9 cellular contexts compared by ENCODE assay signal in the genomic region with DNA sequence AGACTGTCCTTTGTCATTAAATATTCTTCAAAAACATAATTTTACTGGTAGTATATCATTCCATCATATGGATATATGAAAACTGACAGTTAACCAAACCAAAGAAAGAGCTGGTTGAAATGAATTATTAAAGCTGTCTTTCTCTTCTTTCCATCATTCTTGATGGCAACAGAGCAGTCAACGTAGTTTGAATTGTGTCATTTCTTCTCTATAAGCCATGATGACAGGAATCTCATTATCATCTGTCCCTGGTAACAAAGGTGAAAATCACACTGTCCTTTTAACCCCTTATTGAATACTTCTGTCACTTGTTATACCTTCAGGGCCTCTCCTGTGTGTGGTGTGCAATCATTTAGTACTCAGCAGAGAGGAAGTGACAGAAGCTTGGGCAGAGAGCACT.
"Had no signal": no experiment of that assay in that cellular context is flagged by ENCODE, and none has a peak within 500 bp of the region (broad histone marks: within the 10 kb centered on the region; RNA-seq: fewer than 3 reads in every experiment).

No MANE protein-coding gene starts in this region.

- H3K4me2 ChIP-seq: GM23338 had no signal

- H3K36me3 Mint-ChIP-seq: IgD-negative memory B cell had no signal

- H3K4me3 ChIP-seq: GM23338 had no signal

- DNase-seq: H9, HCEC 1CT, KBM-7 had no signal

- H3K27ac Mint-ChIP-seq: GM23338, H9, IgD-negative memory B cell had no signal

- H3K4me1 Mint-ChIP-seq: GM23338, IgD-negative memory B cell had no signal

- FAIRE-seq: H1, H54, HepG2 had no signal

- H2AFZ ChIP-seq: GM23338 had no signal

- H3K27me3 Mint-ChIP-seq: IgD-negative memory B cell had no signal

- H3K27ac ChIP-seq: HL-60 had no signal

- H3K4me3 Mint-ChIP-seq: GM23338, H9, IgD-negative memory B cell had no signal
